ENCODE assay signal across 19 cellular contexts in genomic region chr14:68463299-68463698, GRCh38.
"Had no signal": no experiment of that assay in that cellular context is flagged by ENCODE, and none has a peak within 500 bp of the region (broad histone marks: within the 10 kb centered on the region; RNA-seq: fewer than 3 reads in every experiment).

No MANE protein-coding gene starts in this region.

- H3K4me3 Mint-ChIP-seq: effector memory CD8-positive, alpha-beta T cell; natural killer cell; neural crest cell; stimulated activated naive CD8-positive, alpha-beta T cell treated with anti-CD3 and anti-CD28 coated beads, Interleukin-15, amount 100 ng/mL, for 72 hours had no signal

- H3K36me3 Mint-ChIP-seq: natural killer cell had no signal

- DNase-seq: cortex of kidney; effector memory CD8-positive, alpha-beta T cell; left ventricle myocardium superior; lower lobe of right lung; natural killer cell; pancreas; retina; small intestine; stimulated activated CD4-positive, alpha-beta T cell treated with anti-CD3 and anti-CD28 coated beads, Interleukin-12 subunit alpha, Interleukin-12 subunit beta, amount 100 ng/mL, for 4 hours; stimulated activated CD4-positive, alpha-beta T cell treated with anti-CD3 and anti-CD28 coated beads, Interleukin-1b, Interleukin-23, amount 100 ng/mL, for 48 hours; stimulated activated CD4-positive, alpha-beta T cell treated with anti-CD3 and anti-CD28 coated beads, Interleukin-4, amount 100 ng/mL, for 1 hour; stimulated activated CD8-positive, alpha-beta memory T cell treated with anti-CD3 and anti-CD28 coated beads, Interleukin-4, amount 100 ng/mL, for 48 hours; stimulated activated naive CD4-positive, alpha-beta T cell; stimulated activated naive CD8-positive, alpha-beta T cell treated with anti-CD3 and anti-CD28 coated beads, Interleukin-15, amount 100 ng/mL, for 72 hours; thyroid gland; trophoblast cell had no signal

- H3K9me3 ChIP-seq: lower lobe of right lung, neutrophil, pancreas, right lobe of liver, thyroid gland had no signal

- H3K9me3 Mint-ChIP-seq: effector memory CD8-positive, alpha-beta T cell; natural killer cell; neural crest cell; stimulated activated naive CD8-positive, alpha-beta T cell treated with anti-CD3 and anti-CD28 coated beads, Interleukin-15, amount 100 ng/mL, for 72 hours had no signal

- ATAC-seq: effector memory CD8-positive, alpha-beta T cell; left ventricle myocardium superior; lower lobe of right lung; natural killer cell; pancreas; stimulated activated naive CD8-positive, alpha-beta T cell treated with anti-CD3 and anti-CD28 coated beads, Interleukin-15, amount 100 ng/mL, for 72 hours had no signal

- H3K4me3 ChIP-seq: lower lobe of right lung, pancreas, right lobe of liver, thyroid gland had no signal

- H3K27ac Mint-ChIP-seq: effector memory CD8-positive, alpha-beta T cell; natural killer cell; stimulated activated naive CD8-positive, alpha-beta T cell treated with anti-CD3 and anti-CD28 coated beads, Interleukin-15, amount 100 ng/mL, for 72 hours had no signal

- H3K27me3 ChIP-seq: neutrophil, pancreas, right lobe of liver, thyroid gland had no signal

- H3K27ac ChIP-seq: lower lobe of right lung, neutrophil, pancreas, right lobe of liver, thyroid gland had no signal

- H3K27me3 Mint-ChIP-seq: effector memory CD8-positive, alpha-beta T cell; stimulated activated naive CD8-positive, alpha-beta T cell treated with anti-CD3 and anti-CD28 coated beads, Interleukin-15, amount 100 ng/mL, for 72 hours had no signal

- H3K36me3 ChIP-seq: lower lobe of right lung, neutrophil, pancreas, right lobe of liver, thyroid gland had no signal
